In the genomic region with DNA sequence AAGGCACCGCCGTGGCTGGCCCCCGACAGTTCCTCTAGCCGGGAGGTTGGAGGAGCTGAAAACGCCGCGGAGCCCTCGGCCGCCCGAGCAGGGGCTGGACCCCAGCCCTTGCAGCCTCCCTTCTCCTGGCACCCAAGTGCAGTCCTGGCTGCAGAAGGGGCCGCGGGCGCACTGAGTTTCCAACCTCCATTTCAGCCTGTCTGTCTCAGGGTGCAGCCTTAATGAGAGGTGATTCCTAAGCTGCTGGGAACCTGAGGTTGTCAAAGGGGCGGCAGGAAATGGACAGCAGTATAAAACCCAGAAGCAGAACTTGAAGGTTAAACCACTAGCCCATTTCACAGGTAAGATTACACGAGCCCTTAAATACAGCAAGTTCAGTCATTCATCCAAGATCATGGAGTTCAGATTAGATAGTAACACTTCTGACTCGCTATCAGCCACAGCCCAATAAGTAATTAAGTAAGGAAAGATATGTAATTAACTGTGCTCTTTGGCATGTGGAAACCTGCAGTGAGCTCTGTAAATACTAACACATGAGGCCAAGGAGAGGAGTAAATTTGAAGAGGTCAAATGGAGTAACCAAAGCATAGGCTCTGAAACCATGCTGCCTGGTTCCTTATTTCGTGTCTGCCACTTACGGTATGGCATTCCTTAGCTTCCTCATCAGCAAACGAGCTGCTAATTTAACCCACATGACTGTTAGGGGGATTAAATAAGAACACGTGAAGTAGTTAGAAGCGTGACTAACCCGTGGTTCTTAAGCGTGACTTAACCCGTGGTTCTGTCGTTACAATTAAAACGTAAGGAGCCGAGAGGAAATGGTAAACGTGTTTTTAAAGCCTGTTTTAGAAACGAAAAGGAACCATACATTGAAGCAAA, we compare ENCODE assay signal across 8 cellular contexts. TPM values are rescaled to one million over a fixed set of nuclear protein-coding genes. Genes with fewer than 3 reads are reported as not detected.
DNase-seq lines count a peak whose midpoint lies in the region; ATAC-seq and TF ChIP-seq lines count a peak whose summit lies in the region.

No MANE protein-coding gene starts in this region.

- no peaks in the 10 kb centered on the region for H3K36me3 ChIP-seq in skeletal muscle tissue (ENCODE audit: control insufficient read depth in 3 of 3, insufficient read depth in 3 of 3, low read length in 3 of 3)

- H3K4me3 ChIP-seq in iPS-11a (ENCODE audit: low read depth, low read length) = peak overlapping the region; percentile 88
- H3K4me3 ChIP-seq in skeletal muscle tissue (ENCODE audit: low read length in 3 of 3) = peak overlapping the region; percentile 86 to 94 (median 92)

- no peak for TF ChIP-seq CTCF in 22Rv1 (IDR thresholded peaks at IDR 0.05)
- TF ChIP-seq CTCF in GM10248 (IDR thresholded peaks at IDR 0.05; ENCODE audit: control extremely low read depth, extremely low read depth, low read depth, missing control alignments) = no peak
- no peak for TF ChIP-seq CTCF in RWPE1 (conservative IDR thresholded peaks at IDR 0.05; ENCODE audit: low read depth)

- peak overlapping the region; percentile 74 to 87 (median 87) for H3K9ac ChIP-seq in skeletal muscle tissue (ENCODE audit: low read depth in 1 of 3, low read length in 3 of 3)

- no peaks in the 10 kb centered on the region for H3K27me3 ChIP-seq in skeletal muscle tissue (ENCODE audit: control insufficient read depth in 3 of 3, insufficient read depth in 3 of 3, low read length in 3 of 3)

- ATAC-seq in HG03469 (IDR thresholded peaks at IDR 0.05; ENCODE audit: unreplicated experiment) = peak; percentile 2

- peaks cover 0 to 11% (median 0%) of the 10 kb centered on the region in 3 donors for H3K4me1 ChIP-seq in skeletal muscle tissue (ENCODE audit: control insufficient read depth in 3 of 3, insufficient read depth in 3 of 3, low read length in 3 of 3)

- no peaks in the 10 kb centered on the region for H3K9me3 ChIP-seq in skeletal muscle tissue (ENCODE audit: control insufficient read depth in 3 of 3, low read length in 3 of 3)

- DNase-seq in GM10248 (ENCODE audit: extremely low spot score) = peak; percentile 24
- peak; percentile 55 for DNase-seq in RWPE1 (ENCODE audit: low spot score)
- peak; percentile 59 for DNase-seq in astrocyte of the hippocampus (ENCODE audit: low read depth, low spot score)
- DNase-seq in GM19238 (ENCODE audit: insufficient read length, low spot score) = no peak

- POLR2A ChIA-PET in GM10248 (lab: Yijun Ruan, JAX) = interaction anchor here (0.6 to 2.6 kb wide), 3 partner anchors 10 to 1138 kb away, joined by 3 to 12 read pairs (median 3); no protein-coding TSS in a partner anchor
- POLR2A ChIA-PET in RWPE1 (lab: Yijun Ruan, JAX; ENCODE audit: low non-redundant PET) = no interaction called here

- peak overlapping the region; percentile 97 for H3K27ac ChIP-seq in 22Rv1
- H3K27ac ChIP-seq in RWPE1 = peak overlapping the region; percentile 98
- H3K27ac ChIP-seq in skeletal muscle tissue (ENCODE audit: low read depth, low read length) = peak overlapping the region; percentile 85

- CTCF ChIA-PET in GM10248 (lab: Yijun Ruan, JAX) (interaction anchor here (1.0 to 3.1 kb wide), 14 partner anchors 8 to 348 kb away, joined by 3 to 14 read pairs (median 5); a partner anchor contains a TSS), RWPE1 (lab: Yijun Ruan, JAX) (interaction anchor here (0.7 kb wide), 1 partner anchor 22 kb away, joined by 4 read pairs; no protein-coding TSS in a partner anchor)

RNA-seq across cellular contexts. Expression of a gene that starts 0.7 kb away (rescaled TPM):
- 6.8 TPM for total RNA-seq in skeletal muscle tissue

RNA-seq across cellular contexts. Expression of a gene that starts 0.9 kb away (rescaled TPM):
- total RNA-seq in skeletal muscle tissue = 6.8 TPM

RNA-seq across cellular contexts. Expression of a gene that starts 51.0 kb away (rescaled TPM):
- 9.9 TPM for total RNA-seq in skeletal muscle tissue
